In the genomic region with DNA sequence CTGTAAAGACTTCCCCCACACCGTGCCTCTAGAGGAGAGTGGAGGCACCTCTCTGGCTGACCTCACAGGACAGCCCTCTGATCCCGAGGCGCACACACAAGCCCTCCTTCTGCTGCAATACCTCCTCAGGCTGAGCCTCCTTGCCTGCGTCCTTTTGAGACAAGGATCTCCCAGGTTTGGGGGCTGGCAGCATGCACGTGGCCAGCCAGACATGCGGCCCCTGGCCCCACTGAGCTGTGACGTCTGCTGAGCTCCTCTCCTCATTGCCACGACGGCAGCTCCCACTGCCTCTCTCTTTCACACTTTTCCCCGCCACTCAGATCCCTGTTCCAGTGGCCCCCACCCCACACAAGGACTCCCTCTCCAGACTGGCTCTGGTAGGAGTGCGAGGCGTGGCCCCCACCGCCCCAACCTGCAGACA, we compare ENCODE assay signal across 21 cellular contexts. TPM values are rescaled to one million over a fixed set of nuclear protein-coding genes. Genes with fewer than 3 reads are reported as not detected.
DNase-seq lines count a peak whose midpoint lies in the region; ATAC-seq, FAIRE-seq and TF ChIP-seq lines count a peak whose summit lies in the region.
"Had no signal": no experiment of that assay in that cellular context is flagged by ENCODE, and none has a peak within 500 bp of the region (broad histone marks: within the 10 kb centered on the region; RNA-seq: fewer than 3 reads in every experiment).

No MANE protein-coding gene starts in this region.

- no peak for DNase-seq in A549 (ENCODE audit: low read depth in 1 of 2, low spot score in 1 of 2)
- no peak for DNase-seq in CD4-positive, alpha-beta memory T cell
- no peak for DNase-seq in endodermal cell
- no peak for DNase-seq in neural crest cell (ENCODE audit: low read depth, low spot score)
- no peak for DNase-seq in NCI-H2171 treated with DMSO at 0.1 percent for 48 hours (lab: John Stamatoyannopoulos, UW)
- DNase-seq in left colon, result no peak
- no peak for DNase-seq in DMS153 treated with DMSO at 0.1 percent for 48 hours (lab: John Stamatoyannopoulos, UW; ENCODE audit: unreplicated experiment)
- DNase-seq: activated CD4-positive, alpha-beta T cell treated with anti-CD3 and anti-CD28 coated beads, Interleukin-2, amount 50 U/mL, for 48 hours; activated gamma-delta T cell; foreskin keratinocyte; GDM1; hypothalamus; kidney glomerular epithelial cell; mucosa of descending colon; NCI-H1048; NCI-H2081 treated with DMSO at 0.1 percent for 48 hours; NCI-H510A treated with DMSO at 0.1 percent for 48 hours had no signal

- H3K36me3 Mint-ChIP-seq in CD4-positive, alpha-beta memory T cell, result peaks cover 2 to 8% of the 10 kb centered on the region in 2 donors
- H3K36me3 Mint-ChIP-seq in endodermal cell (ENCODE audit: low read depth) (peaks cover 19% of the 10 kb centered on the region), neural crest cell (ENCODE audit: low read depth) (no peaks in the 10 kb centered on the region)

- H3K4me3 ChIP-seq in A549, result no peak overlapping the region
- H3K4me3 ChIP-seq in CD4-positive, alpha-beta memory T cell (ENCODE audit: low read length in 2 of 2), result no peak overlapping the region
- no peak overlapping the region for H3K4me3 ChIP-seq in endodermal cell (ENCODE audit: low read length)
- H3K4me3 ChIP-seq: mucosa of descending colon had no signal

- intact Hi-C loops in CD4-positive, alpha-beta memory T cell (cut with micrococcal nuclease), result no loop called here
- intact Hi-C loops in left colon (cut with DNase I, micrococcal nuclease), result no loop called here

- no peak for FAIRE-seq in A549 (lab: Jason Lieb, UNC)
- FAIRE-seq: colon, D721Med had no signal

- peak; percentile 41 to 47; a peak in 3 of 6 replicates for ATAC-seq in A549
- ATAC-seq in left colon, result no peak
- ATAC-seq: foreskin keratinocyte had no signal

- no peaks in the 10 kb centered on the region for H3K36me3 ChIP-seq in CD4-positive, alpha-beta memory T cell (ENCODE audit: insufficient read depth, low read length)
- H3K36me3 ChIP-seq in endodermal cell (ENCODE audit: control insufficient read depth, insufficient read depth, low read length), result no peaks in the 10 kb centered on the region

- no peaks in the 10 kb centered on the region for H3K9me3 ChIP-seq in A549
- no peaks in the 10 kb centered on the region for H3K9me3 ChIP-seq in CD4-positive, alpha-beta memory T cell (ENCODE audit: control insufficient read depth in 1 of 2, low read length in 2 of 2)
- no peaks in the 10 kb centered on the region for H3K9me3 ChIP-seq in endodermal cell (ENCODE audit: control insufficient read depth, low read length)
- H3K9me3 ChIP-seq: mucosa of descending colon had no signal

- H3K4me2 ChIP-seq in A549, result no peak overlapping the region
- H3K4me2 ChIP-seq: KMS-11 had no signal

- H3K4me3 Mint-ChIP-seq in CD4-positive, alpha-beta memory T cell, result peak overlapping the region in 7 of 8 donors; percentile 21 to 68 (median 52)
- H3K4me3 Mint-ChIP-seq in endodermal cell (peak overlapping the region; percentile 57), neural crest cell (peak overlapping the region; percentile 63)

- peaks cover 5 to 8% of the 10 kb centered on the region in 2 donors for H3K27me3 Mint-ChIP-seq in CD4-positive, alpha-beta memory T cell
- H3K27me3 Mint-ChIP-seq in endodermal cell (ENCODE audit: insufficient read depth) (no peaks in the 10 kb centered on the region), neural crest cell (ENCODE audit: low read depth) (no peaks in the 10 kb centered on the region)

- H3K27ac ChIP-seq in A549, result no peak overlapping the region
- H3K27ac ChIP-seq in CD4-positive, alpha-beta memory T cell (ENCODE audit: low read depth, low read length), result no peak overlapping the region
- no peak overlapping the region for H3K27ac ChIP-seq in endodermal cell (ENCODE audit: low read depth, low read length)
- H3K27ac ChIP-seq: foreskin keratinocyte, KMS-11, parathyroid adenoma had no signal

- peak overlapping the region in 3 of 7 donors; percentile 4 to 47 (median 18) for H3K27ac Mint-ChIP-seq in CD4-positive, alpha-beta memory T cell
- H3K27ac Mint-ChIP-seq in endodermal cell, result peak overlapping the region; percentile 58
- H3K27ac Mint-ChIP-seq in neural crest cell (ENCODE audit: unreplicated experiment), result no peak overlapping the region

- no peak for TF ChIP-seq RAD21 in A549 (conservative IDR thresholded peaks at IDR 0.05 in 1 of 2, IDR thresholded peaks at IDR 0.05 in 1 of 2)

- TF ChIP-seq POLR2A in A549 (IDR thresholded peaks at IDR 0.05; ENCODE audit: low read length), result no peak

- TF ChIP-seq EP300 in A549 (IDR thresholded peaks at IDR 0.05), result no peak

- H3K9me3 Mint-ChIP-seq in CD4-positive, alpha-beta memory T cell, result peaks cover 0 to 1% (median 0%) of the 10 kb centered on the region in 8 donors
- H3K9me3 Mint-ChIP-seq in endodermal cell (no peaks in the 10 kb centered on the region), neural crest cell (no peaks in the 10 kb centered on the region)

- WGBS in A549 (ENCODE audit: missing lambda C conversion rate), result 95% methylated on average over 12 of the region's 13 CpGs
- WGBS in endodermal cell (ENCODE audit: insufficient coverage in 1 of 2, insufficient read length in 1 of 2), 2 experiments, result 71 to 87% methylated on average over 1 to 13 of the region's 13 CpGs

- no peaks in the 10 kb centered on the region for H3K27me3 ChIP-seq in CD4-positive, alpha-beta memory T cell (ENCODE audit: insufficient read depth, low read length)
- H3K27me3 ChIP-seq in endodermal cell (ENCODE audit: control insufficient read depth, insufficient read depth, low read length, poor library complexity, severe bottlenecking), result no peaks in the 10 kb centered on the region

- CTCF ChIA-PET in A549 (lab: Yijun Ruan, JAX), result no interaction called here
- CTCF ChIA-PET in CD4-positive, alpha-beta memory T cell (lab: Charles Lee; ENCODE audit: partially characterized antibody), result no interaction called here

- H3K4me1 Mint-ChIP-seq in CD4-positive, alpha-beta memory T cell, result peaks cover 3 to 26% (median 12%) of the 10 kb centered on the region in 4 donors
- H3K4me1 Mint-ChIP-seq in endodermal cell (peaks cover 4% of the 10 kb centered on the region), neural crest cell (peaks cover 7% of the 10 kb centered on the region)

- H3K4me1 ChIP-seq in A549, result no peaks in the 10 kb centered on the region
- H3K4me1 ChIP-seq in CD4-positive, alpha-beta memory T cell (ENCODE audit: insufficient read depth, low read length), result peaks cover 3% of the 10 kb centered on the region
- no peaks in the 10 kb centered on the region for H3K4me1 ChIP-seq in endodermal cell (ENCODE audit: control insufficient read depth, insufficient read depth, low read length)
- H3K4me1 ChIP-seq: foreskin keratinocyte, parathyroid adenoma had no signal

- no peak overlapping the region for H3K9ac ChIP-seq in endodermal cell (ENCODE audit: extremely low read depth, low read length, poor library complexity, severe bottlenecking)
- H3K9ac ChIP-seq: KMS-11, parathyroid adenoma had no signal

- POLR2A ChIA-PET in A549 (lab: Yijun Ruan, JAX), result no interaction called here
- POLR2A ChIA-PET in CD4-positive, alpha-beta memory T cell (lab: Charles Lee; ENCODE audit: partially characterized antibody), result no interaction called here

- TF ChIP-seq CTCF in A549 (IDR thresholded peaks at IDR 0.05), result no peak
- no peak for TF ChIP-seq CTCF in endodermal cell (conservative IDR thresholded peaks at IDR 0.05)
- no peak for TF ChIP-seq CTCF in neural crest cell (conservative IDR thresholded peaks at IDR 0.05)

TF ChIP-seq in A549, 52 proteins besides CTCF, POLR2A, EP300 and RAD21:
- no peak for TF ChIP-seq BHLHE40 (IDR thresholded peaks at IDR 0.05; ENCODE audit: low read depth, low read length)
- TF ChIP-seq, protein P1, sequence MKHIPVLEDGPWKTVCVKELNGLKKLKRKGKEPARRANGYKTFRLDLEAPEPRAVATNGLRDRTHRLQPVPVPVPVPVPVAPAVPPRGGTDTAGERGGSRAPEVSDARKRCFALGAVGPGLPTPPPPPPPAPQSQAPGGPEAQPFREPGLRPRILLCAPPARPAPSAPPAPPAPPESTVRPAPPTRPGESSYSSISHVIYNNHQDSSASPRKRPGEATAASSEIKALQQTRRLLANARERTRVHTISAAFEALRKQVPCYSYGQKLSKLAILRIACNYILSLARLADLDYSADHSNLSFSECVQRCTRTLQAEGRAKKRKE (CRISPR knock-in tag; IDR thresholded peaks at IDR 0.05; ENCODE audit: low read depth), result no peak
- TF ChIP-seq HOXB13 (CRISPR knock-in tag; IDR thresholded peaks at IDR 0.05; ENCODE audit: low read depth), result no peak
- TF ChIP-seq SREBF2 (IDR thresholded peaks at IDR 0.05), result no peak
- no peak for TF ChIP-seq ESRRA (IDR thresholded peaks at IDR 0.05; ENCODE audit: borderline replicate concordance, low read length)
- TF ChIP-seq ZNF302 (CRISPR knock-in tag; IDR thresholded peaks at IDR 0.05), result no peak
- no peak for TF ChIP-seq CBX2 (IDR thresholded peaks at IDR 0.05; ENCODE audit: borderline replicate concordance, low read depth)
- TF ChIP-seq ZC3H11A (IDR thresholded peaks at IDR 0.05), result no peak
- TF ChIP-seq ZSCAN20 (CRISPR knock-in tag; IDR thresholded peaks at IDR 0.05), result no peak
- TF ChIP-seq TFCP2L1 (CRISPR knock-in tag; IDR thresholded peaks at IDR 0.05), result no peak
- TF ChIP-seq CEBPB (IDR thresholded peaks at IDR 0.05), result no peak

RNA-seq across cellular contexts. Expression of a gene that starts 12.2 kb away (rescaled TPM):
- 27.8 and 28.0 TPM in 2 replicates for polyA plus RNA-seq in A549 (2011; rRNA removed)
- 89.0 and 108 TPM in 2 replicates for polyA plus RNA-seq in A549 (2012; cell fraction: cytosol; rRNA removed)
- polyA plus RNA-seq in A549 (2012; cell fraction: nucleus; rRNA removed), result 139 and 202 TPM in 2 replicates
- 34.4 to 35.4 TPM (median 34.7 TPM) in 3 replicates for polyA plus RNA-seq in A549 (2017; fragmentation: RNase III; extraction: RNeasy Plus Mini Kit Qiagen cat#74134 plus additional on column Dnase treatment)
- polyA minus RNA-seq in A549 (2011; rRNA and poly(A)+ RNA removed), result 40.3 and 72.1 TPM in 2 replicates
- 10 to 100 TPM; 15.9 to 19.4 TPM for total RNA-seq in CD4-positive, alpha-beta memory T cell
- polyA plus RNA-seq in CD4-positive, alpha-beta memory T cell, result 1 to 10 TPM; 1.7 to 4.7 TPM
- 10 to 100 TPM; 54.2 to 54.3 TPM for total RNA-seq in endodermal cell
- 28.7 TPM for polyA plus RNA-seq in endodermal cell (2013, experiment 1 of 2)
- polyA plus RNA-seq in endodermal cell (2013, experiment 2 of 2), result 27.9 TPM
- 54.2 and 55.3 TPM in 2 replicates for total RNA-seq in neural crest cell
- 10 to 100 TPM; 27.8 to 37.1 TPM for total RNA-seq in left colon

RNA-seq across cellular contexts. Expression of a gene that starts 12.8 kb away (rescaled TPM):
- 8.5 and 10.1 TPM in 2 replicates for polyA plus RNA-seq in A549 (2011; rRNA removed)
- 16.8 and 20.8 TPM in 2 replicates for polyA plus RNA-seq in A549 (2012; cell fraction: cytosol; rRNA removed)
- polyA plus RNA-seq in A549 (2012; cell fraction: nucleus; rRNA removed), result 24.3 and 24.6 TPM in 2 replicates
- polyA plus RNA-seq in A549 (2017; fragmentation: RNase III; extraction: RNeasy Plus Mini Kit Qiagen cat#74134 plus additional on column Dnase treatment), result 32.0 to 35.7 TPM (median 33.7 TPM) in 3 replicates
- polyA minus RNA-seq in A549 (2011; rRNA and poly(A)+ RNA removed), result 17.2 and 19.1 TPM in 2 replicates
- 10 to 100 TPM; 15.1 to 16.6 TPM for total RNA-seq in CD4-positive, alpha-beta memory T cell
- polyA plus RNA-seq in CD4-positive, alpha-beta memory T cell, result 10 to 100 TPM in 1 of 2 donors, 1 to 10 TPM in 1; 6.5 to 12.4 TPM
- total RNA-seq in endodermal cell, result 10 to 100 TPM; 33.5 to 43.2 TPM
- 12.8 TPM for polyA plus RNA-seq in endodermal cell (2013, experiment 1 of 2)
- polyA plus RNA-seq in endodermal cell (2013, experiment 2 of 2), result 12.0 TPM
- total RNA-seq in neural crest cell, result 8.1 and 9.5 TPM in 2 replicates
- total RNA-seq in left colon, result 10 to 100 TPM; 26.5 to 31.0 TPM
